Comparison of ENCODE assay signal across 1 cellular context in genomic region chr1:156103521-156103947, GRCh38.
TF ChIP-seq lines count a peak whose summit lies in the region.

No MANE protein-coding gene starts in this region.

TF ChIP-seq in GM12878, 131 proteins besides CTCF, POLR2A, EP300 and RAD21:
- TF ChIP-seq SUPT20H (IDR thresholded peaks at IDR 0.05; ENCODE audit: borderline replicate concordance, control insufficient read depth, low read depth, low read length) (no peak), CEBPB (IDR thresholded peaks at IDR 0.05; ENCODE audit: borderline replicate concordance in 1 of 2, low read depth in 2 of 2, low read length in 2 of 2) (no peak), POLR2AphosphoS5 (IDR thresholded peaks at IDR 0.05; ENCODE audit: low read length) (no peak), USF1 (IDR thresholded peaks at IDR 0.05; ENCODE audit: borderline replicate concordance, extremely low read length, insufficient read depth, low read depth, low read length) (no peak), BHLHE40 (IDR thresholded peaks at IDR 0.05; ENCODE audit: borderline replicate concordance in 1 of 2, low read depth in 2 of 2, low read length in 1 of 2) (no peak), HSF1 (IDR thresholded peaks at IDR 0.05; ENCODE audit: low read depth, low read length) (no peak), SMC3 (IDR thresholded peaks at IDR 0.05; ENCODE audit: borderline replicate concordance, low read length) (no peak), TBL1XR1 (IDR thresholded peaks at IDR 0.05; ENCODE audit: low read depth, low read length) (no peak)
